In the genomic region with DNA sequence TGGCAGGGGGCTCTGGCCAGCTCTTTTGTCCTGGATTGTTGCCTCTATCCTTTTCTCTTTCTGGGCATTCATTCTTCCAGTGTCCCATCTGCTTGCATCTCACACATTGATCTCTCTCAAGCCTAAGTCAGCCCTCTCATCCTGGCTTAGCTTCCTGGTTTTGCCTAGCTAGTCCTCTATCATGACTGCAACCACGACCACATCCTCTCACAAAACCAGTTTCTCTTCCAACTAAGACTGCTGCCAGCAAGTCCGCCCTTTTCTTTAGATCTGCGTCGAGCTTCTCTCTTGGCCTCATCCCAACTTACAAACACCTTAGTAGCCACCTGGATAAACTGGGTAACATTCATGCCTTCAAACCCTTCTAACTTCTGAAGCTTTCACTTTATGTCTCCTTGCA, we compare ENCODE assay signal across 13 cellular contexts.
DNase-seq lines count a peak whose midpoint lies in the region; ATAC-seq and TF ChIP-seq lines count a peak whose summit lies in the region.
"Had no signal": no experiment of that assay in that cellular context is flagged by ENCODE, and none has a peak within 500 bp of the region (broad histone marks: within the 10 kb centered on the region; RNA-seq: fewer than 3 reads in every experiment).

No MANE protein-coding gene starts in this region.

- no peaks in the 10 kb centered on the region for H3K36me3 ChIP-seq in ascending aorta
- H3K36me3 ChIP-seq: adrenal gland, neutrophil had no signal

- ATAC-seq in GM19328 (IDR thresholded peaks at IDR 0.05; ENCODE audit: unreplicated experiment) = peak; percentile 73
- ATAC-seq in HG03039 (IDR thresholded peaks at IDR 0.05; ENCODE audit: unreplicated experiment) = peak; percentile 58
- ATAC-seq: Panc1 had no signal

- DNase-seq in EH (ENCODE audit: low read depth) (peak; percentile 24), COR-L47 (lab: John Stamatoyannopoulos, UW) (no peak), NCI-H446 treated with DMSO at 0.1 percent for 48 hours (lab: John Stamatoyannopoulos, UW) (no peak), ascending aorta (ENCODE audit: low spot score in 2 of 2) (no peak)
- DNase-seq in T-helper 2 cell treated with Interferon-gamma antibody and Interleukin-4, amounts not matched to agents 5 μg/mL and 100 μg/mL, for 36 hours (ENCODE audit: low spot score) = no peak
- DNase-seq in activated CD4-positive, CD25-positive, alpha-beta regulatory T cell (lab: John Stamatoyannopoulos, UW) = no peak
- DNase-seq: activated CD4-positive, CD25-positive, alpha-beta regulatory T cell treated with anti-CD3 and anti-CD28 coated beads, Interleukin-2, amount 50 U/mL, for 72 hours; adrenal gland; NCI-H1436 treated with DMSO at 0.1 percent for 48 hours had no signal

- no peaks in the 10 kb centered on the region for H3K9me3 ChIP-seq in ascending aorta
- H3K9me3 ChIP-seq: adrenal gland, neutrophil had no signal

- H3K27ac Mint-ChIP-seq in T-helper 2 cell treated with Interferon-gamma antibody and Interleukin-4, amounts not matched to agents 5 μg/mL and 100 μg/mL, for 36 hours = peak overlapping the region; percentile 10

- no peaks in the 10 kb centered on the region for H3K27me3 Mint-ChIP-seq in T-helper 2 cell treated with Interferon-gamma antibody and Interleukin-4, amounts not matched to agents 5 μg/mL and 100 μg/mL, for 36 hours (ENCODE audit: low read depth)

- H3K9me3 Mint-ChIP-seq in T-helper 2 cell treated with Interferon-gamma antibody and Interleukin-4, amounts not matched to agents 5 μg/mL and 100 μg/mL, for 36 hours = no peaks in the 10 kb centered on the region

- H3K4me3 ChIP-seq in ascending aorta = no peak overlapping the region
- H3K4me3 ChIP-seq: adrenal gland had no signal

- no peaks in the 10 kb centered on the region for H3K4me1 ChIP-seq in ascending aorta
- H3K4me1 ChIP-seq: adrenal gland had no signal

- H3K27ac ChIP-seq in ascending aorta = no peak overlapping the region
- H3K27ac ChIP-seq: adrenal gland, neutrophil had no signal

- peaks cover 8% of the 10 kb centered on the region for H3K4me1 Mint-ChIP-seq in T-helper 2 cell treated with Interferon-gamma antibody and Interleukin-4, amounts not matched to agents 5 μg/mL and 100 μg/mL, for 36 hours (ENCODE audit: low read depth)

- no peaks in the 10 kb centered on the region for H3K27me3 ChIP-seq in ascending aorta
- H3K27me3 ChIP-seq: adrenal gland, neutrophil had no signal

- H3K4me3 Mint-ChIP-seq in T-helper 2 cell treated with Interferon-gamma antibody and Interleukin-4, amounts not matched to agents 5 μg/mL and 100 μg/mL, for 36 hours = peak overlapping the region; percentile 6

- H3K36me3 Mint-ChIP-seq in T-helper 2 cell treated with Interferon-gamma antibody and Interleukin-4, amounts not matched to agents 5 μg/mL and 100 μg/mL, for 36 hours (ENCODE audit: low read depth) = no peaks in the 10 kb centered on the region

- TF ChIP-seq CTCF in ascending aorta (IDR thresholded peaks at IDR 0.05) = no peak

- intact Hi-C loops in ascending aorta (cut with DNase I) = no loop called here
